1 cellular context compared by ENCODE assay signal in genomic region chr4:112150920-112151319, GRCh38.
TF ChIP-seq lines count a peak whose summit lies in the region.

No MANE protein-coding gene starts in this region.

TF ChIP-seq in HEK293, 187 proteins besides CTCF, POLR2A, EP300 and RAD21 (continued from another document):
- TF ChIP-seq SP7 (tag by site-specific recombination; IDR thresholded peaks at IDR 0.05) (0 out of 2 replicates have a peak, but pooled peaks have one; percentile 13), ZNF274 (IDR thresholded peaks at IDR 0.05; ENCODE audit: low read length) (no peak), ZNF274 (tag by site-specific recombination; IDR thresholded peaks at IDR 0.05; ENCODE audit: borderline replicate concordance) (no peak), EGR2 (tag by site-specific recombination; IDR thresholded peaks at IDR 0.05; ENCODE audit: low read depth) (peak; percentile 96), MZF1 (tag by site-specific recombination; IDR thresholded peaks at IDR 0.05; ENCODE audit: borderline replicate concordance) (no peak), AEBP2 (tag by site-specific recombination; IDR thresholded peaks at IDR 0.05; ENCODE audit: borderline replicate concordance) (no peak), ZNF169 (tag by site-specific recombination; IDR thresholded peaks at IDR 0.05) (no peak), ZNF133 (tag by site-specific recombination; IDR thresholded peaks at IDR 0.05) (no peak), GLIS2 (tag by site-specific recombination; IDR thresholded peaks at IDR 0.05) (no peak), ZNF433 (tag by site-specific recombination; IDR thresholded peaks at IDR 0.05; ENCODE audit: low read depth) (no peak), ZNF202 (tag by site-specific recombination; IDR thresholded peaks at IDR 0.05; ENCODE audit: borderline replicate concordance) (no peak), ZNF121 (tag by site-specific recombination; IDR thresholded peaks at IDR 0.05) (no peak), KLF8 (tag by site-specific recombination; IDR thresholded peaks at IDR 0.05) (no peak), ZNF548 (tag by site-specific recombination; IDR thresholded peaks at IDR 0.05) (no peak), ZNF341 (tag by site-specific recombination; IDR thresholded peaks at IDR 0.05; ENCODE audit: low read depth) (no peak), HOXD13 (CRISPR knock-in tag; IDR thresholded peaks at IDR 0.05; ENCODE audit: borderline replicate concordance) (no peak), ZNF777 (tag by site-specific recombination; IDR thresholded peaks at IDR 0.05; ENCODE audit: borderline replicate concordance) (no peak), PRDM6 (tag by site-specific recombination; IDR thresholded peaks at IDR 0.05) (peak; percentile 19; the same call in 1 of the 2 replicates), ZNF501 (tag by site-specific recombination; IDR thresholded peaks at IDR 0.05) (no peak), ZNF624 (tag by site-specific recombination; IDR thresholded peaks at IDR 0.05) (no peak), ZNF157 (tag by site-specific recombination; IDR thresholded peaks at IDR 0.05) (no peak), ZNF155 (tag by site-specific recombination; IDR thresholded peaks at IDR 0.05) (no peak), ZNF416 (tag by site-specific recombination; IDR thresholded peaks at IDR 0.05) (no peak), OVOL3 (tag by site-specific recombination; IDR thresholded peaks at IDR 0.05) (no peak), ZBTB11 (tag by site-specific recombination; conservative IDR thresholded peaks at IDR 0.05; ENCODE audit: low read depth) (no peak)
